1 cellular context compared by ENCODE assay signal in the genomic region with DNA sequence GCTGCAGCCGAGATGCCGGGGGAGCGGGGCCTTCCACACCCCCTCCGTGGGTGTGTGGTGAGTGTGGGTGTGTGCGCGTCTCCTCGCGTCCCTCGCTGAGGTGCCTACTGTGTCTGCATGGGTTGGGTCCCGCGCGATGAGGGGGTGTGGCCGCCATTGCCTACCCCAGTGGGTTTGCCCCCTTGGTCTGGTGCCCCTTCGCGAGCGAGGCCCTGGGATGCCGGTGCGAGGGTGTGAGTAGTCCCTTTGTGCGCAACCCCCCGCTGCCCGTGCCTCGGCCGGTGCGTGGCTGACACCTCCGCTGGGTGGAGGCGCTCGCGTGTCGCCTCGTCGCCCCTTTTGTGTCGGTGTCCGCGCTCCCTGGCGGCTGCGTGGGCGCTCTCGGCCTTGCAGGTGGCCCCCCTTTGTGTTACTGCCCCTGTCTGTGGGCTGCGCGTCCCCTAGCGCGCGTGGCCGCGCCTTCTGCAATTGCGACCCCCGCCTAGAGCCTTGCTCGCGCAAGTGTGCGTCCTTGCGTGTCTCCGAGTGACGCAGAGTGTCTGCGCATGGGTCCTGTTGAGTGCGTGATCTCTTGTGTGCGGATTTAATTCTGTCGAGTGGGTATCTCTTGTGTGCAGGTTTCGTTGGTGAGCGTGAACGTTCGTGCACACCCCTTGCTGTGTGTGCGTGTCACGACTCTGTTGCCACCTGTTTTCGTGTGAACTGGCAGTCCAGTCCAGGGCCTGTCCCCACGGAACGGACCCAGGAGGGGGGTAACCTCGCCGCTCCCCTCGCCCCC.
A peak's percentile ranks its signal among the peaks of the same experiment; 100 is the strongest.
TF ChIP-seq lines count a peak whose summit lies in the region.

No MANE protein-coding gene starts in this region.

TF ChIP-seq in HepG2, 621 proteins besides CTCF, POLR2A, EP300 and RAD21 (continued from another document and continues in another):
- TF ChIP-seq, protein P1, sequence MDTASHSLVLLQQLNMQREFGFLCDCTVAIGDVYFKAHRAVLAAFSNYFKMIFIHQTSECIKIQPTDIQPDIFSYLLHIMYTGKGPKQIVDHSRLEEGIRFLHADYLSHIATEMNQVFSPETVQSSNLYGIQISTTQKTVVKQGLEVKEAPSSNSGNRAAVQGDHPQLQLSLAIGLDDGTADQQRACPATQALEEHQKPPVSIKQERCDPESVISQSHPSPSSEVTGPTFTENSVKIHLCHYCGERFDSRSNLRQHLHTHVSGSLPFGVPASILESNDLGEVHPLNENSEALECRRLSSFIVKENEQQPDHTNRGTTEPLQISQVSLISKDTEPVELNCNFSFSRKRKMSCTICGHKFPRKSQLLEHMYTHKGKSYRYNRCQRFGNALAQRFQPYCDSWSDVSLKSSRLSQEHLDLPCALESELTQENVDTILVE (CRISPR knock-in tag; IDR thresholded peaks at IDR 0.05): no peak
- TF ChIP-seq, protein P2, sequence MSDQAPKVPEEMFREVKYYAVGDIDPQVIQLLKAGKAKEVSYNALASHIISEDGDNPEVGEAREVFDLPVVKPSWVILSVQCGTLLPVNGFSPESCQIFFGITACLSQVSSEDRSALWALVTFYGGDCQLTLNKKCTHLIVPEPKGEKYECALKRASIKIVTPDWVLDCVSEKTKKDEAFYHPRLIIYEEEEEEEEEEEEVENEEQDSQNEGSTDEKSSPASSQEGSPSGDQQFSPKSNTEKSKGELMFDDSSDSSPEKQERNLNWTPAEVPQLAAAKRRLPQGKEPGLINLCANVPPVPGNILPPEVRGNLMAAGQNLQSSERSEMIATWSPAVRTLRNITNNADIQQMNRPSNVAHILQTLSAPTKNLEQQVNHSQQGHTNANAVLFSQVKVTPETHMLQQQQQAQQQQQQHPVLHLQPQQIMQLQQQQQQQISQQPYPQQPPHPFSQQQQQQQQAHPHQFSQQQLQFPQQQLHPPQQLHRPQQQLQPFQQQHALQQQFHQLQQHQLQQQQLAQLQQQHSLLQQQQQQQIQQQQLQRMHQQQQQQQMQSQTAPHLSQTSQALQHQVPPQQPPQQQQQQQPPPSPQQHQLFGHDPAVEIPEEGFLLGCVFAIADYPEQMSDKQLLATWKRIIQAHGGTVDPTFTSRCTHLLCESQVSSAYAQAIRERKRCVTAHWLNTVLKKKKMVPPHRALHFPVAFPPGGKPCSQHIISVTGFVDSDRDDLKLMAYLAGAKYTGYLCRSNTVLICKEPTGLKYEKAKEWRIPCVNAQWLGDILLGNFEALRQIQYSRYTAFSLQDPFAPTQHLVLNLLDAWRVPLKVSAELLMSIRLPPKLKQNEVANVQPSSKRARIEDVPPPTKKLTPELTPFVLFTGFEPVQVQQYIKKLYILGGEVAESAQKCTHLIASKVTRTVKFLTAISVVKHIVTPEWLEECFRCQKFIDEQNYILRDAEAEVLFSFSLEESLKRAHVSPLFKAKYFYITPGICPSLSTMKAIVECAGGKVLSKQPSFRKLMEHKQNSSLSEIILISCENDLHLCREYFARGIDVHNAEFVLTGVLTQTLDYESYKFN (CRISPR knock-in tag; conservative IDR thresholded peaks at IDR 0.05): 0 out of 2 replicates have a peak, but pooled peaks have one; percentile 5
- TF ChIP-seq, protein P3, sequence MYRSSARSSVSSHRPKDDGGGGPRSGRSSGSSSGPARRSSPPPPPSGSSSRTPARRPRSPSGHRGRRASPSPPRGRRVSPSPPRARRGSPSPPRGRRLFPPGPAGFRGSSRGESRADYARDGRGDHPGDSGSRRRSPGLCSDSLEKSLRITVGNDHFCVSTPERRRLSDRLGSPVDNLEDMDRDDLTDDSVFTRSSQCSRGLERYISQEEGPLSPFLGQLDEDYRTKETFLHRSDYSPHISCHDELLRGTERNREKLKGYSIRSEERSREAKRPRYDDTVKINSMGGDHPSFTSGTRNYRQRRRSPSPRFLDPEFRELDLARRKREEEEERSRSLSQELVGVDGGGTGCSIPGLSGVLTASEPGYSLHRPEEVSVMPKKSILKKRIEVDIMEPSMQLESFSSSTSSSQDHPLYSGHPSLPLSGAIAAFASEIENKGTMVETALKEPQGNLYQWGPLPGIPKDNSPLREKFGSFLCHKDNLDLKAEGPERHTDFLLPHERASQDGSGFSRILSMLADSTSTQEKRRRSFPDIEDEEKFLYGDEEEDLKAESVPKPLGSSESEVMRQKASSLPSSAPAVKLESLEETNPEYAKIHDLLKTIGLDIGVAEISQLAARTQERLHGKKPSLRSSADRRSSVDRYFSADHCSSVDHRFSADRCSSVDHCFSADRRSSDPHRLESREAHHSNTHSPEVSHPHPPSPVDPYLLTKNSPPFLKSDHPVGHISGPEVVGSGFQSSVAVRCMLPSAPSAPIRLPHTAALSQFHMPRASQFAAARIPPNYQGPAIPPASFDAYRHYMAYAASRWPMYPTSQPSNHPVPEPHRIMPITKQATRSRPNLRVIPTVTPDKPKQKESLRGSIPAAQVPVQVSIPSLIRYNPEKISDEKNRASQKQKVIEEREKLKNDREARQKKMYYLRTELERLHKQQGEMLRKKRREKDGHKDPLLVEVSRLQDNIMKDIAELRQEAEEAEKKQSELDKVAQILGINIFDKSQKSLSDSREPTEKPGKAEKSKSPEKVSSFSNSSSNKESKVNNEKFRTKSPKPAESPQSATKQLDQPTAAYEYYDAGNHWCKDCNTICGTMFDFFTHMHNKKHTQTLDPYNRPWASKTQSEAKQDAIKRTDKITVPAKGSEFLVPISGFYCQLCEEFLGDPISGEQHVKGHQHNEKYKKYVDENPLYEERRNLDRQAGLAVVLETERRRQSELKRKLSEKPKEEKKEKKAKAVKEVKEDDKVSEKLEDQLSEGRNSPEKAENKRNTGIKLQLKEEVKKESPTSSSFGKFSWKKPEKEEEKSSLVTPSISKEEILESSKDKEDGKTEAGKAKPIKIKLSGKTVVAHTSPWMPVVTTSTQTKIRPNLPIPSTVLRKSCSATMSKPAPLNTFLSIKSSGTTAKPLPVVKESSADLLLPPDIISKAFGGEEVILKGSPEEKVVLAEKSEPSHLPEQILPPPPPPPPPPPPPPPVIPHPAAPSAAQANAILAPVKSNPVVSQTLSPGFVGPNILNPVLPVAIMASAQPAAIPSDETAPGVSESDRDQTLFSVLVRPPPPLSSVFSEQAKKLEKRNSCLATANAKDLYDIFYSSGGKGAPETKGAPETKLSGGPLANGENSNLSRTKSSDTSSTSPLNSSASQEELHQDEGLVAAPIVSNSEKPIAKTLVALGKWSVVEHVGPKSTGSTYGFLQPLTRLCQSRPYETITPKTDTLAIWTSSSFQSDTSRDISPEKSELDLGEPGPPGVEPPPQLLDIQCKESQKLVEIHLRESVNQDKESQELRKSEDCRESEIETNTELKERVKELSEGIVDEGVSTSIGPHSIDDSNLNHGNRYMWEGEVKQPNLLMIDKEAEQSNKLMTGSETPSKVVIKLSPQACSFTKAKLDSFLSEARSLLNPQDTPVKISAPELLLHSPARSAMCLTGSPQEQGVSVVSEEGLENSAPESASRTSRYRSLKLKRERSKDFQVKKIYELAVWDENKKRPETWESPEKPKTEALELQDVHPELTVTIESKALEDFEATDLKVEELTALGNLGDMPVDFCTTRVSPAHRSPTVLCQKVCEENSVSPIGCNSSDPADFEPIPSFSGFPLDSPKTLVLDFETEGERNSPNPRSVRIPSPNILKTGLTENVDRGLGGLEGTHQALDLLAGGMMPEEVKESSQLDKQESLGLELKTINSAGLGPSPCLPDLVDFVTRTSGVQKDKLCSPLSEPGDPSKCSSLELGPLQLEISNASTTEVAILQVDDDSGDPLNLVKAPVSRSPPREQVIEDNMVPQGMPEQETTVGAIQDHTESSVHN (CRISPR knock-in tag; IDR thresholded peaks at IDR 0.05): no peak
- peak; percentile 43; the same call in 1 of the 2 replicates for TF ChIP-seq BHLHE40 (IDR thresholded peaks at IDR 0.05; ENCODE audit: low read length)
- TF ChIP-seq, protein P4, sequence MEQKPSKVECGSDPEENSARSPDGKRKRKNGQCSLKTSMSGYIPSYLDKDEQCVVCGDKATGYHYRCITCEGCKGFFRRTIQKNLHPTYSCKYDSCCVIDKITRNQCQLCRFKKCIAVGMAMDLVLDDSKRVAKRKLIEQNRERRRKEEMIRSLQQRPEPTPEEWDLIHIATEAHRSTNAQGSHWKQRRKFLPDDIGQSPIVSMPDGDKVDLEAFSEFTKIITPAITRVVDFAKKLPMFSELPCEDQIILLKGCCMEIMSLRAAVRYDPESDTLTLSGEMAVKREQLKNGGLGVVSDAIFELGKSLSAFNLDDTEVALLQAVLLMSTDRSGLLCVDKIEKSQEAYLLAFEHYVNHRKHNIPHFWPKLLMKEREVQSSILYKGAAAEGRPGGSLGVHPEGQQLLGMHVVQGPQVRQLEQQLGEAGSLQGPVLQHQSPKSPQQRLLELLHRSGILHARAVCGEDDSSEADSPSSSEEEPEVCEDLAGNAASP (CRISPR knock-in tag; IDR thresholded peaks at IDR 0.05; ENCODE audit: borderline replicate concordance): 0 out of 2 replicates have a peak, but pooled peaks have one; percentile 13
- peak; percentile 52 for TF ChIP-seq RBFOX2 (IDR thresholded peaks at IDR 0.05; ENCODE audit: low read depth, low read length)
- no peak for TF ChIP-seq PHB2 (IDR thresholded peaks at IDR 0.05; ENCODE audit: partially characterized antibody)
- peak; percentile 32 for TF ChIP-seq ZNF781 (CRISPR knock-in tag; IDR thresholded peaks at IDR 0.05; ENCODE audit: borderline replicate concordance, not compliant biosample characterization)
- TF ChIP-seq ZNF713 (CRISPR knock-in tag; IDR thresholded peaks at IDR 0.05): no peak
- no peak for TF ChIP-seq MAZ (IDR thresholded peaks at IDR 0.05; ENCODE audit: borderline replicate concordance, low read depth, low read length)
- TF ChIP-seq MAZ (CRISPR knock-in tag; IDR thresholded peaks at IDR 0.05; ENCODE audit: low read depth): peak; percentile 47
- TF ChIP-seq, protein P5, sequence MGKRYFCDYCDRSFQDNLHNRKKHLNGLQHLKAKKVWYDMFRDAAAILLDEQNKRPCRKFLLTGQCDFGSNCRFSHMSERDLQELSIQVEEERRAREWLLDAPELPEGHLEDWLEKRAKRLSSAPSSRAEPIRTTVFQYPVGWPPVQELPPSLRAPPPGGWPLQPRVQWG (CRISPR knock-in tag; IDR thresholded peaks at IDR 0.05; ENCODE audit: borderline replicate concordance, low read depth): no peak
- TF ChIP-seq, protein P6, sequence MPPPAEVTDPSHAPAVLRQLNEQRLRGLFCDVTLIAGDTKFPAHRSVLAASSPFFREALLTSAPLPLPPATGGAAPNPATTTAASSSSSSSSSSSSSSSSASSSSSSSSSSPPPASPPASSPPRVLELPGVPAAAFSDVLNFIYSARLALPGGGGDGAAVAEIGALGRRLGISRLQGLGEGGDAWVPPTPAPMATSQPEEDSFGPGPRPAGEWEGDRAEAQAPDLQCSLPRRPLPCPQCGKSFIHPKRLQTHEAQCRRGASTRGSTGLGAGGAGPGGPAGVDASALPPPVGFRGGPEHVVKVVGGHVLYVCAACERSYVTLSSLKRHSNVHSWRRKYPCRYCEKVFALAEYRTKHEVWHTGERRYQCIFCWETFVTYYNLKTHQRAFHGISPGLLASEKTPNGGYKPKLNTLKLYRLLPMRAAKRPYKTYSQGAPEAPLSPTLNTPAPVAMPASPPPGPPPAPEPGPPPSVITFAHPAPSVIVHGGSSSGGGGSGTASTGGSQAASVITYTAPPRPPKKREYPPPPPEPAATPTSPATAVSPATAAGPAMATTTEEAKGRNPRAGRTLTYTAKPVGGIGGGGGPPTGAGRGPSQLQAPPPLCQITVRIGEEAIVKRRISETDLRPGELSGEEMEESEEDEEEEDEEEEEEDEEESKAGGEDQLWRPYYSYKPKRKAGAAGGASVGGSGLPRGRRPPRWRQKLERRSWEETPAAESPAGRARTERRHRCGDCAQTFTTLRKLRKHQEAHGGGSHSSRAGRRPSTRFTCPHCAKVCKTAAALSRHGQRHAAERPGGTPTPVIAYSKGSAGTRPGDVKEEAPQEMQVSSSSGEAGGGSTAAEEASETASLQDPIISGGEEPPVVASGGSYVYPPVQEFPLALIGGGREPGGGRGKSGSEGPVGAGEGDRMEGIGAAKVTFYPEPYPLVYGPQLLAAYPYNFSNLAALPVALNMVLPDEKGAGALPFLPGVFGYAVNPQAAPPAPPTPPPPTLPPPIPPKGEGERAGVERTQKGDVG (CRISPR knock-in tag; IDR thresholded peaks at IDR 0.05; ENCODE audit: borderline replicate concordance): no peak
- TF ChIP-seq ZNF441 (CRISPR knock-in tag; IDR thresholded peaks at IDR 0.05; ENCODE audit: borderline replicate concordance): 0 out of 2 replicates have a peak, but pooled peaks have one; percentile 45
- peak; percentile 76 for TF ChIP-seq KDM2A (CRISPR knock-in tag; IDR thresholded peaks at IDR 0.05; ENCODE audit: borderline replicate concordance, low read depth)
- TF ChIP-seq NR2F6 (IDR thresholded peaks at IDR 0.05): no peak
- peak; percentile 8; the same call in 1 of the 2 replicates for TF ChIP-seq NR2F6 (CRISPR knock-in tag; IDR thresholded peaks at IDR 0.05)
- no peak for TF ChIP-seq ZSCAN29 (CRISPR knock-in tag; conservative IDR thresholded peaks at IDR 0.05)
- TF ChIP-seq, protein P7, sequence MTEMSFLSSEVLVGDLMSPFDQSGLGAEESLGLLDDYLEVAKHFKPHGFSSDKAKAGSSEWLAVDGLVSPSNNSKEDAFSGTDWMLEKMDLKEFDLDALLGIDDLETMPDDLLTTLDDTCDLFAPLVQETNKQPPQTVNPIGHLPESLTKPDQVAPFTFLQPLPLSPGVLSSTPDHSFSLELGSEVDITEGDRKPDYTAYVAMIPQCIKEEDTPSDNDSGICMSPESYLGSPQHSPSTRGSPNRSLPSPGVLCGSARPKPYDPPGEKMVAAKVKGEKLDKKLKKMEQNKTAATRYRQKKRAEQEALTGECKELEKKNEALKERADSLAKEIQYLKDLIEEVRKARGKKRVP (CRISPR knock-in tag; IDR thresholded peaks at IDR 0.05): peak in 1 of 2 experiments; percentile 52; a peak in 2 of 4 replicates
- 0 out of 2 replicates have a peak, but pooled peaks have one; percentile 44 for TF ChIP-seq GZF1 (CRISPR knock-in tag; IDR thresholded peaks at IDR 0.05)
- 0 out of 2 replicates have a peak, but pooled peaks have one; percentile 41 for TF ChIP-seq ZNF589 (CRISPR knock-in tag; conservative IDR thresholded peaks at IDR 0.05)
- TF ChIP-seq, protein P8, sequence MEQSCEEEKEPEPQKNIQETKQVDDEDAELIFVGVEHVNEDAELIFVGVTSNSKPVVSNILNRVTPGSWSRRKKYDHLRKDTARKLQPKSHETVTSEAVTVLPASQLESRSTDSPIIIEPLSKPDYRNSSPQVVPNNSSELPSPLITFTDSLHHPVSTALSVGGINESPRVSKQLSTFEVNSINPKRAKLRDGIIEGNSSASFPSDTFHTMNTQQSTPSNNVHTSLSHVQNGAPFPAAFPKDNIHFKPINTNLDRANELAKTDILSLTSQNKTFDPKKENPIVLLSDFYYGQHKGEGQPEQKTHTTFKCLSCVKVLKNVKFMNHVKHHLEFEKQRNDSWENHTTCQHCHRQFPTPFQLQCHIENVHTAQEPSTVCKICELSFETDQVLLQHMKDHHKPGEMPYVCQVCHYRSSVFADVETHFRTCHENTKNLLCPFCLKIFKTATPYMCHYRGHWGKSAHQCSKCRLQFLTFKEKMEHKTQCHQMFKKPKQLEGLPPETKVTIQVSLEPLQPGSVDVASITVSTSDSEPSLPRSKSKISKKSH (CRISPR knock-in tag; IDR thresholded peaks at IDR 0.05; ENCODE audit: borderline replicate concordance): 0 out of 2 replicates have a peak, but pooled peaks have one; percentile 59
- TF ChIP-seq, protein P9, sequence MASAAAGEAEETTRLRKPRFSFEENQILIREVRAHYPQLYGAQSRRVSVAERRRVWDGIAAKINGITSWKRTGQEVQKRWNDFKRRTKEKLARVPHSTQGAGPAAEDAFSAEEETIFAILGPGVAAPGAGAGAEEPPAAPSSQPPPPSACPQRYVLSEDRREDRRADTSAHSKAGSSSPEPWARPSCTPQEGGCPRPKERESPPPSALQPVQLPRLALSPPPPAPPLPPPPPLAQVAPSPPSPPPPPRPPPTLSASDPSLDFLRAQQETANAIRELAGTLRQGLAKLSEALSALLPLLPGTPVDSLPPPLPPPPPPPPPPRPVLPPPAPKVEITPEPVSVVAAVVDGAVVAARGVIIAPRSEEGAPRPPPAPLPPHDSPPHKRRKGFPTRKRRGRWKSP (CRISPR knock-in tag; IDR thresholded peaks at IDR 0.05): 0 out of 2 replicates have a peak, but pooled peaks have one; percentile 16
- no peak for TF ChIP-seq ADNP (CRISPR knock-in tag; IDR thresholded peaks at IDR 0.05)
- TF ChIP-seq DMAP1 (CRISPR knock-in tag; IDR thresholded peaks at IDR 0.05): peak; percentile 73
- TF ChIP-seq ZNF605 (CRISPR knock-in tag; IDR thresholded peaks at IDR 0.05): peak; percentile 83; the same call in 1 of the 2 replicates
- 0 out of 2 replicates have a peak, but pooled peaks have one; percentile 10 for TF ChIP-seq RXRA (CRISPR knock-in tag; IDR thresholded peaks at IDR 0.05)
